ENCODE assay signal across 13 cellular contexts in genomic region chr10:48493083-48493871, GRCh38.
DNase-seq lines count a peak whose midpoint lies in the region; ATAC-seq and TF ChIP-seq lines count a peak whose summit lies in the region.
"Had no signal": no experiment of that assay in that cellular context is flagged by ENCODE, and none has a peak within 500 bp of the region (broad histone marks: within the 10 kb centered on the region; RNA-seq: fewer than 3 reads in every experiment).

No MANE protein-coding gene starts in this region.

- ATAC-seq in GM23338, result no peak; the same call in 2 of the 3 replicates
- no peak for ATAC-seq in stimulated activated naive CD8-positive, alpha-beta T cell treated with anti-CD3 and anti-CD28 coated beads, Interleukin-15, amount 100 ng/mL, for 72 hours
- no peak for ATAC-seq in HG02970 (IDR thresholded peaks at IDR 0.05; ENCODE audit: low FRiP score, unreplicated experiment)
- ATAC-seq: CD8-positive, alpha-beta T cell had no signal

- no peak overlapping the region for H3K27ac ChIP-seq in GM23338 (ENCODE audit: low read depth)
- H3K27ac ChIP-seq in Peyer's patch, result no peak overlapping the region
- H3K27ac ChIP-seq: dorsolateral prefrontal cortex, ovary had no signal

- DNase-seq in AG10803 (ENCODE audit: low read depth) (peak; percentile 11), GM23338 (ENCODE audit: low spot score) (no peak), Peyer's patch (peak in 2 of 3 donors; percentile 47 to 52), globus pallidus (ENCODE audit: low spot score) (peak; percentile 44), AG08395 (ENCODE audit: low spot score) (no peak), kidney tubule cell (ENCODE audit: low spot score) (no peak)
- no peak for DNase-seq in stimulated activated naive CD8-positive, alpha-beta T cell treated with anti-CD3 and anti-CD28 coated beads, Interleukin-15, amount 100 ng/mL, for 72 hours
- DNase-seq: activated T-cell treated with anti-CD3 and anti-CD28 coated beads, Interleukin-2, amount 50 U/mL, for 72 hours; HCEC 1CT had no signal

- no peaks in the 10 kb centered on the region for H3F3A ChIP-seq in GM23338 (replicated peaks; ENCODE audit: low read depth)

- H3K36me3 ChIP-seq in GM23338 (ENCODE audit: insufficient read depth) (no peaks in the 10 kb centered on the region), Peyer's patch (no peaks in the 10 kb centered on the region)
- H3K36me3 ChIP-seq: ovary had no signal

- H3K9me3 ChIP-seq in Peyer's patch, result no peaks in the 10 kb centered on the region
- H3K9me3 ChIP-seq: ovary had no signal

- H3K4me3 ChIP-seq in AG10803 (ENCODE audit: low read length) (no peak overlapping the region), GM23338 (no peak overlapping the region), Peyer's patch (no peak overlapping the region)
- H3K4me3 ChIP-seq: dorsolateral prefrontal cortex, ovary had no signal

- no peaks in the 10 kb centered on the region; the same call in 2 of the 3 replicates for H3K36me3 Mint-ChIP-seq in GM23338 (ENCODE audit: low read depth)
- H3K36me3 Mint-ChIP-seq: CD8-positive, alpha-beta T cell had no signal

- no peak for TF ChIP-seq CTCF in AG10803 (conservative IDR thresholded peaks at IDR 0.05; ENCODE audit: low read length)
- no peak for TF ChIP-seq CTCF in GM23338 (conservative IDR thresholded peaks at IDR 0.05; ENCODE audit: low read depth in 2 of 2)
- no peak for TF ChIP-seq CTCF in Peyer's patch (IDR thresholded peaks at IDR 0.05)

- H3K79me2 ChIP-seq in GM23338 (replicated peaks; ENCODE audit: insufficient read depth), result no peaks in the 10 kb centered on the region; the same call in 1 of the 2 replicates

- H3K4me3 Mint-ChIP-seq in GM23338, result no peak overlapping the region
- no peak overlapping the region for H3K4me3 Mint-ChIP-seq in stimulated activated naive CD8-positive, alpha-beta T cell treated with anti-CD3 and anti-CD28 coated beads, Interleukin-15, amount 100 ng/mL, for 72 hours
- H3K4me3 Mint-ChIP-seq: CD8-positive, alpha-beta T cell had no signal

- no peaks in the 10 kb centered on the region for H3K4me1 ChIP-seq in GM23338 (ENCODE audit: insufficient read depth)
- no peaks in the 10 kb centered on the region for H3K4me1 ChIP-seq in Peyer's patch

- no peaks in the 10 kb centered on the region for H3K27me3 ChIP-seq in GM23338 (ENCODE audit: insufficient read depth)
- no peaks in the 10 kb centered on the region for H3K27me3 ChIP-seq in Peyer's patch
- H3K27me3 ChIP-seq: dorsolateral prefrontal cortex, ovary had no signal

- no peak for TF ChIP-seq POLR2A in Peyer's patch (IDR thresholded peaks at IDR 0.05)

- no peaks in the 10 kb centered on the region for H3K9me2 ChIP-seq in GM23338 (ENCODE audit: insufficient read depth)

- H3K27ac Mint-ChIP-seq in GM23338, result peak overlapping the region; percentile 40; the same call in 1 of the 2 replicates
- H3K27ac Mint-ChIP-seq in stimulated activated naive CD8-positive, alpha-beta T cell treated with anti-CD3 and anti-CD28 coated beads, Interleukin-15, amount 100 ng/mL, for 72 hours, result peak overlapping the region in 1 of 2 donors; percentile 19
- H3K27ac Mint-ChIP-seq: activated T-cell treated with anti-CD3 and anti-CD28 coated beads, Interleukin-2, amount 50 U/mL, for 72 hours; CD8-positive, alpha-beta T cell had no signal

- H3K4me1 Mint-ChIP-seq in GM23338, result peaks cover 11% of the 10 kb centered on the region
- H3K4me1 Mint-ChIP-seq in stimulated activated naive CD8-positive, alpha-beta T cell treated with anti-CD3 and anti-CD28 coated beads, Interleukin-15, amount 100 ng/mL, for 72 hours, result peaks cover 18% of the 10 kb centered on the region

- no peak overlapping the region for H2AFZ ChIP-seq in GM23338

- no peaks in the 10 kb centered on the region; the same call in 2 of the 3 replicates for H3K9me3 Mint-ChIP-seq in GM23338
- no peaks in the 10 kb centered on the region for H3K9me3 Mint-ChIP-seq in stimulated activated naive CD8-positive, alpha-beta T cell treated with anti-CD3 and anti-CD28 coated beads, Interleukin-15, amount 100 ng/mL, for 72 hours
- H3K9me3 Mint-ChIP-seq: activated T-cell treated with anti-CD3 and anti-CD28 coated beads, Interleukin-2, amount 50 U/mL, for 72 hours; CD8-positive, alpha-beta T cell had no signal

- peaks cover 8% of the 10 kb centered on the region; the same call in 1 of the 2 replicates for H4K20me1 ChIP-seq in GM23338 (replicated peaks; ENCODE audit: insufficient read depth)

- H3K4me2 ChIP-seq in GM23338, result no peak overlapping the region

- peaks cover 5% of the 10 kb centered on the region for H3K27me3 Mint-ChIP-seq in GM23338 (ENCODE audit: insufficient read depth, low read depth, poor library complexity)
- H3K27me3 Mint-ChIP-seq in stimulated activated naive CD8-positive, alpha-beta T cell treated with anti-CD3 and anti-CD28 coated beads, Interleukin-15, amount 100 ng/mL, for 72 hours, result peaks cover 45% of the 10 kb centered on the region

TF ChIP-seq in GM23338, 12 proteins besides CTCF, POLR2A, EP300 and RAD21 (continues in another document):
- TF ChIP-seq EZH2 (IDR thresholded peaks at IDR 0.05; ENCODE audit: low read depth, unreplicated experiment) (no peak), CREB1 (CRISPR knock-in tag; IDR thresholded peaks at IDR 0.05; ENCODE audit: low read depth) (no peak), ZNF114 (CRISPR knock-in tag; IDR thresholded peaks at IDR 0.05) (no peak), REST (IDR thresholded peaks at IDR 0.05; ENCODE audit: unreplicated experiment) (no peak), POLR2AphosphoS5 (IDR thresholded peaks at IDR 0.05; ENCODE audit: low read depth) (no peak), ZNF331 (CRISPR knock-in tag; IDR thresholded peaks at IDR 0.05; ENCODE audit: low read depth) (no peak)

Comparison
In these comparisons a context has a peak if more than half of its experiments do, and no peak if none do; other contexts are left out.
1. DNase-seq: peak in AG10803 (single experiment), Peyer's patch (2 of 3) and globus pallidus (single experiment); none in GM23338 (single experiment), stimulated activated naive CD8-positive, alpha-beta T cell treated with anti-CD3 and anti-CD28 coated beads, Interleukin-15, amount 100 ng/mL, for 72 hours (0 of 2), AG08395 (single experiment) and kidney tubule cell (single experiment).